Comparison of ENCODE assay signal across 12 cellular contexts in the genomic region with DNA sequence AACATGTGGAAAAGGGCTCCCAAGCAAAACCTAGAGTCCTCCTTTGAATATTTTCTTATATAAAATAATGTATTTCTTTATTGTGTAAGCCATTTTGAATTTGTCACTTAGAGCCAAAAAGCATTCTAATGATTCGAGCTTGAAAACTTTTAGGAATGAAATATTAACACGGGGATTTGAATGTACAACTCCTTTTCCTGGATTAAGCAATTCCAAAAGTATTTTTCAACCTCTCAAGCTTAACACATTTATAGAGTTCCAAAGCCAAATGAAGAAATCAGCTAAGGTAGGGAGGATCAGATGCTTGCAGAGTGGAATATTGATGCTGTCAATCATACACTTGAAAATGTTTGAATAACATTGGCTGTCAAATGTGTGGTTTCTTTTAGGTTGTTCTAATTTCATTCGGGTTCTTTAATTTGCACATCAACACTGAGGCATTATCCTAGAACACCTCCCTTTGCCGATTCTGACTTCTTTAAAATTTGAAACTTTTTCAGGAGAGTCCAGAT.
"Had no signal": no experiment of that assay in that cellular context is flagged by ENCODE, and none has a peak within 500 bp of the region (broad histone marks: within the 10 kb centered on the region; RNA-seq: fewer than 3 reads in every experiment).

No MANE protein-coding gene starts in this region.

- H3K79me2 ChIP-seq: hepatocyte had no signal

- H3K36me3 ChIP-seq: suprapubic skin, transverse colon, uterus had no signal

- H3K4me1 ChIP-seq: suprapubic skin, uterus had no signal

- DNase-seq: activated B cell treated with CpG ODN at 0.5 μM for 24 hours; activated CD4-positive, alpha-beta T cell treated with anti-CD3 and anti-CD28 coated beads for 4 hours; activated naive CD4-positive, alpha-beta T cell; activated T-cell treated with anti-CD3 and anti-CD28 coated beads for 4 hours; effector CD4-positive, alpha-beta T cell; occipital lobe; stimulated activated CD4-positive, alpha-beta T cell treated with anti-CD3 and anti-CD28 coated beads, Interleukin-4, amount 100 ng/mL, for 1 hour had no signal

- H3K9me3 ChIP-seq: suprapubic skin, transverse colon, uterus had no signal

- H3K27ac ChIP-seq: hepatocyte, suprapubic skin, transverse colon, uterus had no signal

- H2AFZ ChIP-seq: hepatocyte had no signal

- ATAC-seq: T-cell had no signal

- H3K4me2 ChIP-seq: hepatocyte had no signal

- H3K27me3 ChIP-seq: suprapubic skin, transverse colon, uterus had no signal

- H3K4me3 ChIP-seq: hepatocyte, suprapubic skin, transverse colon, uterus had no signal
